Comparison of ENCODE assay signal across 7 cellular contexts in genomic region chr21:30340714-30341573, GRCh38. TPM values are rescaled to one million over a fixed set of nuclear protein-coding genes. Genes with fewer than 3 reads are reported as not detected.
DNase-seq lines count a peak whose midpoint lies in the region; ATAC-seq and TF ChIP-seq lines count a peak whose summit lies in the region.

No MANE protein-coding gene starts in this region.

- ATAC-seq in HG02610 (IDR thresholded peaks at IDR 0.05; ENCODE audit: unreplicated experiment) (peak; percentile 43), HG03175 (IDR thresholded peaks at IDR 0.05; ENCODE audit: unreplicated experiment) (no peak)

- peak; percentile 63 for DNase-seq in DMS53 (lab: John Stamatoyannopoulos, UW)
- DNase-seq in RKO (ENCODE audit: low spot score): peak; percentile 53
- DNase-seq in dorsolateral prefrontal cortex: peak in 2 of 10 donors; percentile 49 to 58
- peak; percentile 36 for DNase-seq in mucosa of gallbladder (ENCODE audit: low spot score)
- no peak for DNase-seq in NCI-H187 treated with DMSO at 0.1 percent for 48 hours (lab: John Stamatoyannopoulos, UW)

- intact Hi-C loops in dorsolateral prefrontal cortex (cut with DNase I): loop anchor here (5.0 kb wide), 1 partner anchor 746 kb away; no protein-coding TSS in a partner anchor

- no peak overlapping the region for H3K27ac ChIP-seq in dorsolateral prefrontal cortex

- peak; percentile 56 to 91 (median 80) for TF ChIP-seq CTCF in dorsolateral prefrontal cortex (IDR thresholded peaks at IDR 0.05 in 54 of 56, conservative IDR thresholded peaks at IDR 0.05 in 2 of 56; ENCODE audit: low read depth in 1 of 56, partially characterized antibody in 56 of 56)

- H3K27me3 ChIP-seq in dorsolateral prefrontal cortex: peaks cover 0 to 5% (median 0%) of the 10 kb centered on the region in 45 donors

- H3K4me3 ChIP-seq in dorsolateral prefrontal cortex: no peak overlapping the region

RNA-seq across cellular contexts. Expression of gene KRTAP27-1, which starts 3.5 kb away (rescaled TPM):
- total RNA-seq in dorsolateral prefrontal cortex (not detected), mucosa of gallbladder (not detected)

RNA-seq across cellular contexts. Expression of gene KRTAP23-1, which starts 7.5 kb away (rescaled TPM):
- total RNA-seq in dorsolateral prefrontal cortex: not detected
- total RNA-seq in mucosa of gallbladder: not detected

RNA-seq across cellular contexts. Expression of gene KRTAP26-1, which starts 20.8 kb away (rescaled TPM):
- total RNA-seq in dorsolateral prefrontal cortex (not detected), mucosa of gallbladder (not detected)

RNA-seq across cellular contexts. Expression of gene KRTAP13-2, which starts 31.1 kb away (rescaled TPM):
- total RNA-seq in dorsolateral prefrontal cortex: not detected
- not detected for total RNA-seq in mucosa of gallbladder

RNA-seq across cellular contexts. Expression of gene KRTAP25-1, which starts 51.6 kb away (rescaled TPM):
- total RNA-seq in dorsolateral prefrontal cortex (not detected), mucosa of gallbladder (not detected)
